In genomic region chr19:51593969-51594773, GRCh38 we compare ENCODE assay signal across 1 cellular context.
TF ChIP-seq lines count a peak whose summit lies in the region.

No MANE protein-coding gene starts in this region.

TF ChIP-seq in HepG2, 621 proteins besides CTCF, POLR2A, EP300 and RAD21 (continued from another document):
- TF ChIP-seq ZNF281 (CRISPR knock-in tag; IDR thresholded peaks at IDR 0.05; ENCODE audit: borderline replicate concordance) (no peak), ZNF562 (CRISPR knock-in tag; IDR thresholded peaks at IDR 0.05; ENCODE audit: borderline replicate concordance) (no peak), NR1H2 (CRISPR knock-in tag; IDR thresholded peaks at IDR 0.05; ENCODE audit: borderline replicate concordance, low read depth) (no peak), BCL6 (CRISPR knock-in tag; IDR thresholded peaks at IDR 0.05) (no peak), RFX1 (IDR thresholded peaks at IDR 0.05) (no peak), NRL (CRISPR knock-in tag; IDR thresholded peaks at IDR 0.05; ENCODE audit: borderline replicate concordance) (no peak), TEAD3 (CRISPR knock-in tag; optimal IDR thresholded peaks at IDR 0.05; ENCODE audit: borderline replicate concordance) (peak; percentile 45), SNAI1 (CRISPR knock-in tag; IDR thresholded peaks at IDR 0.05; ENCODE audit: borderline replicate concordance) (no peak), YY1 (IDR thresholded peaks at IDR 0.05; ENCODE audit: insufficient read depth, insufficient replicate concordance, low read depth, low read length) (peak; percentile 58), ZBTB10 (CRISPR knock-in tag; IDR thresholded peaks at IDR 0.05; ENCODE audit: borderline replicate concordance) (no peak), HDAC2 (CRISPR knock-in tag; IDR thresholded peaks at IDR 0.05) (no peak), TFE3 (CRISPR knock-in tag; IDR thresholded peaks at IDR 0.05) (no peak), FOXK1 (CRISPR knock-in tag; IDR thresholded peaks at IDR 0.05; ENCODE audit: borderline replicate concordance, low read depth) (peak; percentile 79; the same call in 1 of the 2 replicates), AHDC1 (CRISPR knock-in tag; IDR thresholded peaks at IDR 0.05; ENCODE audit: borderline replicate concordance) (no peak), ZNF777 (CRISPR knock-in tag; IDR thresholded peaks at IDR 0.05) (no peak), ARID5B (CRISPR knock-in tag; IDR thresholded peaks at IDR 0.05) (no peak), ZC3H4 (CRISPR knock-in tag; IDR thresholded peaks at IDR 0.05; ENCODE audit: borderline replicate concordance) (no peak), ZNF607 (CRISPR knock-in tag; IDR thresholded peaks at IDR 0.05; ENCODE audit: borderline replicate concordance) (no peak), ZSCAN5A (CRISPR knock-in tag; IDR thresholded peaks at IDR 0.05; ENCODE audit: borderline replicate concordance) (no peak), SIX4 (CRISPR knock-in tag; IDR thresholded peaks at IDR 0.05) (no peak), ZFP36 (IDR thresholded peaks at IDR 0.05; ENCODE audit: borderline replicate concordance, low read depth, low read length, partially characterized antibody) (no peak), ZNF652 (CRISPR knock-in tag; IDR thresholded peaks at IDR 0.05; ENCODE audit: borderline replicate concordance, low read depth) (no peak), DMAP1 (CRISPR knock-in tag; IDR thresholded peaks at IDR 0.05) (no peak), AGO1 (IDR thresholded peaks at IDR 0.05; ENCODE audit: low read depth, low read length, poor library complexity, severe bottlenecking) (peak; percentile 69), RBFOX2 (IDR thresholded peaks at IDR 0.05; ENCODE audit: low read depth, low read length) (no peak), HCFC1 (IDR thresholded peaks at IDR 0.05; ENCODE audit: low read depth, low read length) (peak; percentile 92)
